In genomic region chr22:50706481-50707125, GRCh38 we compare ENCODE assay signal across 30 cellular contexts. TPM values are rescaled to one million over a fixed set of nuclear protein-coding genes. Genes with fewer than 3 reads are reported as not detected.
DNase-seq lines count a peak whose midpoint lies in the region; ATAC-seq and TF ChIP-seq lines count a peak whose summit lies in the region.
"Had no signal": no experiment of that assay in that cellular context is flagged by ENCODE, and none has a peak within 500 bp of the region (broad histone marks: within the 10 kb centered on the region; RNA-seq: fewer than 3 reads in every experiment).

No MANE protein-coding gene starts in this region.

- DNase-seq in WTC11 (ENCODE audit: low spot score) (no peak), endothelial cell (ENCODE audit: low spot score) (no peak), upper lobe of right lung (peak; percentile 37), NCI-H2081 treated with DMSO at 0.1 percent for 48 hours (lab: John Stamatoyannopoulos, UW) (no peak), NCI-H1417 (lab: John Stamatoyannopoulos, UW) (no peak)
- DNase-seq: activated CD4-positive, alpha-beta T cell treated with anti-CD3 and anti-CD28 coated beads for 48 hours; activated CD8-positive, alpha-beta memory T cell treated with anti-CD3 and anti-CD28 coated beads for 24 hours; anterior cingulate cortex; cortex of kidney; DMS153; foreskin fibroblast; natural killer cell; NCI-H1417 treated with DMSO at 0.1 percent for 48 hours; NCI-H446 treated with DMSO at 0.1 percent for 48 hours; SJCRH30; stimulated activated CD4-positive, alpha-beta T cell treated with anti-CD3 and anti-CD28 coated beads, Interleukin-12 subunit alpha, Interleukin-12 subunit beta, amount 100 ng/mL, for 4 hours; stimulated activated CD4-positive, alpha-beta T cell treated with anti-CD3 and anti-CD28 coated beads, Interleukin-2, amount 100 ng/mL, for 48 hours; stomach; T1000 had no signal

- H3K4me1 Mint-ChIP-seq in WTC11 (no peaks in the 10 kb centered on the region), endothelial cell (ENCODE audit: unreplicated experiment) (peaks cover 26% of the 10 kb centered on the region), nephron (no peaks in the 10 kb centered on the region)

- peak overlapping the region; percentile 24; the same call in 1 of the 2 replicates for H3K4me3 Mint-ChIP-seq in WTC11
- peak overlapping the region; percentile 32 for H3K4me3 Mint-ChIP-seq in endothelial cell (ENCODE audit: unreplicated experiment)
- peak overlapping the region in 2 of 3 experiments; percentile 32 to 40 for H3K4me3 Mint-ChIP-seq in nephron
- H3K4me3 Mint-ChIP-seq: activated naive CD4-positive, alpha-beta T cell treated with anti-CD3 and anti-CD28 coated beads, Interleukin-2, amount 50 U/mL, for 24 hours; natural killer cell had no signal

- H3K4me3 ChIP-seq in upper lobe of right lung: no peak overlapping the region
- H3K4me3 ChIP-seq: BLaER1, esophagus muscularis mucosa, HAP-1, mucosa of descending colon, SJCRH30, stomach had no signal

- no peaks in the 10 kb centered on the region for H3K9me3 ChIP-seq in upper lobe of right lung
- H3K9me3 ChIP-seq: BLaER1, esophagus muscularis mucosa, HAP-1, mucosa of descending colon, SJCRH30, stomach had no signal

- H3K9me3 Mint-ChIP-seq in WTC11: no peaks in the 10 kb centered on the region
- no peaks in the 10 kb centered on the region for H3K9me3 Mint-ChIP-seq in endothelial cell (ENCODE audit: unreplicated experiment)
- no peaks in the 10 kb centered on the region for H3K9me3 Mint-ChIP-seq in nephron
- H3K9me3 Mint-ChIP-seq: activated naive CD4-positive, alpha-beta T cell treated with anti-CD3 and anti-CD28 coated beads, Interleukin-2, amount 50 U/mL, for 24 hours; natural killer cell had no signal

- H3K27ac ChIP-seq in upper lobe of right lung: no peak overlapping the region
- H3K27ac ChIP-seq: BLaER1, esophagus muscularis mucosa, HL-60, parathyroid adenoma, SJCRH30, stomach, VCaP had no signal

- CTCF ChIA-PET in WTC11 (lab: Charles Lee): no interaction called here

- ATAC-seq in WTC11 (no peak), upper lobe of right lung (no peak), HG02970 (IDR thresholded peaks at IDR 0.05; ENCODE audit: low FRiP score, unreplicated experiment) (no peak)
- ATAC-seq: mucosa of descending colon, natural killer cell had no signal

- H3K27me3 ChIP-seq in upper lobe of right lung: no peaks in the 10 kb centered on the region
- H3K27me3 ChIP-seq: BLaER1, esophagus muscularis mucosa had no signal

- intact Hi-C loops in upper lobe of right lung (cut with DNase I): no loop called here

- H3K36me3 ChIP-seq in upper lobe of right lung: peaks cover 4% of the 10 kb centered on the region
- H3K36me3 ChIP-seq: HAP-1, SJCRH30 had no signal

- H3K27me3 Mint-ChIP-seq in WTC11 (ENCODE audit: low read depth) (no peaks in the 10 kb centered on the region), endothelial cell (ENCODE audit: unreplicated experiment) (peaks cover 58% of the 10 kb centered on the region), nephron (ENCODE audit: low read depth) (no peaks in the 10 kb centered on the region)
- H3K27me3 Mint-ChIP-seq: activated naive CD4-positive, alpha-beta T cell treated with anti-CD3 and anti-CD28 coated beads, Interleukin-2, amount 50 U/mL, for 24 hours had no signal

- H3K4me1 ChIP-seq in upper lobe of right lung: peaks cover under 1% of the 10 kb centered on the region
- H3K4me1 ChIP-seq: HAP-1, parathyroid adenoma, SJCRH30 had no signal

- H3K27ac Mint-ChIP-seq in WTC11 (no peak overlapping the region), endothelial cell (ENCODE audit: unreplicated experiment) (no peak overlapping the region), nephron (no peak overlapping the region)
- H3K27ac Mint-ChIP-seq: activated naive CD4-positive, alpha-beta T cell treated with anti-CD3 and anti-CD28 coated beads, Interleukin-2, amount 50 U/mL, for 24 hours; natural killer cell had no signal

- POLR2A ChIA-PET in WTC11 (lab: Charles Lee): no interaction called here

- H3K36me3 Mint-ChIP-seq in WTC11 (no peaks in the 10 kb centered on the region), endothelial cell (ENCODE audit: low read depth, unreplicated experiment) (peaks cover 67% of the 10 kb centered on the region), nephron (ENCODE audit: low read depth) (peaks cover 17% of the 10 kb centered on the region)
- H3K36me3 Mint-ChIP-seq: activated naive CD4-positive, alpha-beta T cell treated with anti-CD3 and anti-CD28 coated beads, Interleukin-2, amount 50 U/mL, for 24 hours; natural killer cell had no signal

- TF ChIP-seq CTCF in WTC11 (IDR thresholded peaks at IDR 0.05): no peak
- no peak for TF ChIP-seq CTCF in endothelial cell (IDR thresholded peaks at IDR 0.05; ENCODE audit: unreplicated experiment)
- no peak for TF ChIP-seq CTCF in nephron (IDR thresholded peaks at IDR 0.05; ENCODE audit: unreplicated experiment in 3 of 3)
- no peak for TF ChIP-seq CTCF in upper lobe of right lung (IDR thresholded peaks at IDR 0.05)

TF ChIP-seq in WTC11, 78 proteins besides CTCF, POLR2A, EP300 and RAD21:
- TF ChIP-seq FOXJ3 (CRISPR knock-in tag; IDR thresholded peaks at IDR 0.05; ENCODE audit: borderline replicate concordance): no peak
- no peak for TF ChIP-seq TCF7 (CRISPR knock-in tag; IDR thresholded peaks at IDR 0.05; ENCODE audit: low read depth)
- TF ChIP-seq NFE2L1 (CRISPR knock-in tag; IDR thresholded peaks at IDR 0.05): no peak
- TF ChIP-seq NR3C1 (CRISPR knock-in tag; conservative IDR thresholded peaks at IDR 0.05; ENCODE audit: low read depth): no peak
- TF ChIP-seq ETV6 (CRISPR knock-in tag; IDR thresholded peaks at IDR 0.05): no peak
- TF ChIP-seq, protein P1, sequence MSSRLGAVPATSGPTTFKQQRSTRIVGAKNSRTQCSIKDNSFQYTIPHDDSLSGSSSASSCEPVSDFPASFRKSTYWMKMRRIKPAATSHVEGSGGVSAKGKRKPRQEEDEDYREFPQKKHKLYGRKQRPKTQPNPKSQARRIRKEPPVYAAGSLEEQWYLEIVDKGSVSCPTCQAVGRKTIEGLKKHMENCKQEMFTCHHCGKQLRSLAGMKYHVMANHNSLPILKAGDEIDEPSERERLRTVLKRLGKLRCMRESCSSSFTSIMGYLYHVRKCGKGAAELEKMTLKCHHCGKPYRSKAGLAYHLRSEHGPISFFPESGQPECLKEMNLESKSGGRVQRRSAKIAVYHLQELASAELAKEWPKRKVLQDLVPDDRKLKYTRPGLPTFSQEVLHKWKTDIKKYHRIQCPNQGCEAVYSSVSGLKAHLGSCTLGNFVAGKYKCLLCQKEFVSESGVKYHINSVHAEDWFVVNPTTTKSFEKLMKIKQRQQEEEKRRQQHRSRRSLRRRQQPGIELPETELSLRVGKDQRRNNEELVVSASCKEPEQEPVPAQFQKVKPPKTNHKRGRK (CRISPR knock-in tag; IDR thresholded peaks at IDR 0.05; ENCODE audit: borderline replicate concordance): no peak
- TF ChIP-seq ZNF416 (CRISPR knock-in tag; IDR thresholded peaks at IDR 0.05): no peak
- no peak for TF ChIP-seq HMGXB4 (CRISPR knock-in tag; IDR thresholded peaks at IDR 0.05)
- TF ChIP-seq, protein P2, sequence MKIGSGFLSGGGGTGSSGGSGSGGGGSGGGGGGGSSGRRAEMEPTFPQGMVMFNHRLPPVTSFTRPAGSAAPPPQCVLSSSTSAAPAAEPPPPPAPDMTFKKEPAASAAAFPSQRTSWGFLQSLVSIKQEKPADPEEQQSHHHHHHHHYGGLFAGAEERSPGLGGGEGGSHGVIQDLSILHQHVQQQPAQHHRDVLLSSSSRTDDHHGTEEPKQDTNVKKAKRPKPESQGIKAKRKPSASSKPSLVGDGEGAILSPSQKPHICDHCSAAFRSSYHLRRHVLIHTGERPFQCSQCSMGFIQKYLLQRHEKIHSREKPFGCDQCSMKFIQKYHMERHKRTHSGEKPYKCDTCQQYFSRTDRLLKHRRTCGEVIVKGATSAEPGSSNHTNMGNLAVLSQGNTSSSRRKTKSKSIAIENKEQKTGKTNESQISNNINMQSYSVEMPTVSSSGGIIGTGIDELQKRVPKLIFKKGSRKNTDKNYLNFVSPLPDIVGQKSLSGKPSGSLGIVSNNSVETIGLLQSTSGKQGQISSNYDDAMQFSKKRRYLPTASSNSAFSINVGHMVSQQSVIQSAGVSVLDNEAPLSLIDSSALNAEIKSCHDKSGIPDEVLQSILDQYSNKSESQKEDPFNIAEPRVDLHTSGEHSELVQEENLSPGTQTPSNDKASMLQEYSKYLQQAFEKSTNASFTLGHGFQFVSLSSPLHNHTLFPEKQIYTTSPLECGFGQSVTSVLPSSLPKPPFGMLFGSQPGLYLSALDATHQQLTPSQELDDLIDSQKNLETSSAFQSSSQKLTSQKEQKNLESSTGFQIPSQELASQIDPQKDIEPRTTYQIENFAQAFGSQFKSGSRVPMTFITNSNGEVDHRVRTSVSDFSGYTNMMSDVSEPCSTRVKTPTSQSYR (CRISPR knock-in tag; IDR thresholded peaks at IDR 0.05): no peak
- no peak for TF ChIP-seq TP53 (CRISPR knock-in tag; IDR thresholded peaks at IDR 0.05)
- TF ChIP-seq MLX (CRISPR knock-in tag; IDR thresholded peaks at IDR 0.05): no peak

RNA-seq across cellular contexts. Expression of gene ACR, which starts 31.4 kb away (rescaled TPM):
- total RNA-seq in WTC11 (2021) (0.18 to 0.55 TPM (median 0.46 TPM) in 3 replicates), endothelial cell (ENCODE audit: unreplicated experiment) (2.8 TPM), upper lobe of right lung (4.5 TPM)
- total RNA-seq: kidney epithelial cell, natural killer cell, SJCRH30 had no signal

RNA-seq across cellular contexts. Expression of gene SHANK3, which starts 34.0 kb away (rescaled TPM):
- total RNA-seq in WTC11 (2021): 9.6 to 10.5 TPM (median 9.7 TPM) in 3 replicates
- total RNA-seq in endothelial cell (ENCODE audit: unreplicated experiment): 223 TPM
- total RNA-seq in upper lobe of right lung: 59.9 TPM
